ENCODE assay signal across 11 cellular contexts in genomic region chr4:158159054-158159717, GRCh38. TPM values are rescaled to one million over a fixed set of nuclear protein-coding genes. Genes with fewer than 3 reads are reported as not detected.
DNase-seq lines count a peak whose midpoint lies in the region; ATAC-seq and TF ChIP-seq lines count a peak whose summit lies in the region.
"Had no signal": no experiment of that assay in that cellular context is flagged by ENCODE, and none has a peak within 500 bp of the region (broad histone marks: within the 10 kb centered on the region; RNA-seq: fewer than 3 reads in every experiment).

No MANE protein-coding gene starts in this region.

- peak overlapping the region; percentile 82 for H3K27ac Mint-ChIP-seq in endothelial cell (ENCODE audit: unreplicated experiment)

- intact Hi-C loops in aorta (cut with DNase I) = no loop called here

- H3K4me3 ChIP-seq in aorta (ENCODE audit: low read length in 2 of 2) = peak overlapping the region in 1 of 2 donors; percentile 34
- H3K4me3 ChIP-seq: ovary had no signal

- peaks cover 2% of the 10 kb centered on the region for H3K27me3 Mint-ChIP-seq in endothelial cell (ENCODE audit: unreplicated experiment)

- peaks cover 69% of the 10 kb centered on the region for H3K4me1 Mint-ChIP-seq in endothelial cell (ENCODE audit: unreplicated experiment)

- peaks cover 3% of the 10 kb centered on the region for H3K9me3 Mint-ChIP-seq in endothelial cell (ENCODE audit: unreplicated experiment)

- H3K9me3 ChIP-seq in aorta (ENCODE audit: control insufficient read depth, low read length) = no peaks in the 10 kb centered on the region
- H3K9me3 ChIP-seq: ovary had no signal

- WGBS in aorta, 2 donors = 31 to 35% methylated on average over 3 of the region's 3 CpGs

- peak overlapping the region in 1 of 2 donors; percentile 6 for H3K27ac ChIP-seq in aorta (ENCODE audit: low read depth in 1 of 2, low read length in 2 of 2)

- peaks cover 2 to 3% of the 10 kb centered on the region in 2 donors for H3K36me3 ChIP-seq in aorta (ENCODE audit: control insufficient read depth in 1 of 2, insufficient read depth in 2 of 2, low read length in 1 of 2)
- H3K36me3 ChIP-seq: ovary had no signal

- ATAC-seq in GM19463 (IDR thresholded peaks at IDR 0.05; ENCODE audit: unreplicated experiment) (peak; percentile 74), HG03097 (IDR thresholded peaks at IDR 0.05; ENCODE audit: low FRiP score, unreplicated experiment) (no peak), GM21526 (IDR thresholded peaks at IDR 0.05; ENCODE audit: low FRiP score, unreplicated experiment) (no peak), aorta (ENCODE audit: low FRiP score) (no peak)

- H3K4me3 Mint-ChIP-seq in endothelial cell (ENCODE audit: unreplicated experiment) = peak overlapping the region; percentile 10

- H3K4me1 ChIP-seq in aorta (ENCODE audit: control insufficient read depth in 1 of 2, insufficient read depth in 2 of 2, low read length in 2 of 2) = peaks cover 15 to 18% of the 10 kb centered on the region in 2 donors

- H3K27me3 ChIP-seq in aorta (ENCODE audit: control insufficient read depth in 1 of 2, insufficient read depth in 2 of 2, low read length in 1 of 2) = no peaks in the 10 kb centered on the region
- H3K27me3 ChIP-seq: ovary had no signal

- no peak for TF ChIP-seq CTCF in endothelial cell (IDR thresholded peaks at IDR 0.05; ENCODE audit: unreplicated experiment)

- DNase-seq in RPMI7951 (ENCODE audit: low read depth) = peak; percentile 64
- DNase-seq in endothelial cell (ENCODE audit: low spot score) = no peak
- DNase-seq in renal cortical epithelial cell (ENCODE audit: low read depth) = peak; percentile 97
- no peak for DNase-seq in aorta
- no peak for DNase-seq in NCI-H1436 treated with DMSO at 0.1 percent for 48 hours (lab: John Stamatoyannopoulos, UW)
- DNase-seq: DND-41, Karpas-422, ovary had no signal

- peaks cover 25% of the 10 kb centered on the region for H3K36me3 Mint-ChIP-seq in endothelial cell (ENCODE audit: low read depth, unreplicated experiment)

RNA-seq across cellular contexts. Expression of gene GASK1B, which starts 13.6 kb away (rescaled TPM):
- total RNA-seq in RPMI7951 (2014; rRNA removed; shearing (Covaris generic)) = 0.98 and 1.2 TPM in 2 replicates
- total RNA-seq in endothelial cell (ENCODE audit: unreplicated experiment) (63.8 TPM), renal cortical epithelial cell (2.8 and 4.4 TPM in 2 replicates), aorta (100 to 1,000 TPM; 116 to 173 TPM)
- polyA plus RNA-seq in aorta = 10 to 100 TPM; 28.5 to 62.5 TPM

RNA-seq across cellular contexts. Expression of gene TMEM144, which starts 51.1 kb away (rescaled TPM):
- 0.78 and 2.5 TPM in 2 replicates for total RNA-seq in RPMI7951 (2014; rRNA removed; shearing (Covaris generic))
- 5.7 TPM for total RNA-seq in endothelial cell (ENCODE audit: unreplicated experiment)
- total RNA-seq in renal cortical epithelial cell = 8.5 and 12.9 TPM in 2 replicates
- total RNA-seq in aorta = 10 to 100 TPM; 14.1 to 18.9 TPM
- 10 to 100 TPM in 1 of 2 donors, 1 to 10 TPM in 1; 5.2 to 10.4 TPM for polyA plus RNA-seq in aorta

Comparison
In these comparisons a context has a peak if more than half of its experiments do, and no peak if none do; other contexts are left out.
1. DNase-seq: peak in RPMI7951 (single experiment) and renal cortical epithelial cell (single experiment); none in endothelial cell (single experiment), aorta (0 of 2) and NCI-H1436 treated with DMSO at 0.1 percent for 48 hours (single experiment).
2. RNA of gene GASK1B, which starts 13.6 kb away (total RNA-seq): 116 to 173 TPM in aorta and 63.8 TPM in endothelial cell (single experiment); 2.8 to 4.4 TPM in renal cortical epithelial cell and 0.98 to 1.2 TPM in RPMI7951; every median in the first group is over 10 times any median in the second.